ENCODE assay signal across 1 cellular context in genomic region chr3:159664011-159664410, GRCh38.
TF ChIP-seq lines count a peak whose summit lies in the region.

No MANE protein-coding gene starts in this region.

TF ChIP-seq in GM23338, 12 proteins besides CTCF, POLR2A, EP300 and RAD21 (continued from another document):
- TF ChIP-seq REST (IDR thresholded peaks at IDR 0.05; ENCODE audit: unreplicated experiment): no peak
- TF ChIP-seq ZNF331 (CRISPR knock-in tag; IDR thresholded peaks at IDR 0.05; ENCODE audit: low read depth): no peak
- no peak for TF ChIP-seq EZH2phosphoT487 (IDR thresholded peaks at IDR 0.05; ENCODE audit: unreplicated experiment)
